Comparison of ENCODE assay signal across 19 cellular contexts in genomic region chr3:71254251-71254650, GRCh38.
DNase-seq lines count a peak whose midpoint lies in the region; ATAC-seq and TF ChIP-seq lines count a peak whose summit lies in the region.
"Had no signal": no experiment of that assay in that cellular context is flagged by ENCODE, and none has a peak within 500 bp of the region (broad histone marks: within the 10 kb centered on the region; RNA-seq: fewer than 3 reads in every experiment).

No MANE protein-coding gene starts in this region.

- no peak overlapping the region for H3K4me3 Mint-ChIP-seq in stimulated activated naive CD8-positive, alpha-beta T cell treated with anti-CD3 and anti-CD28 coated beads, Interleukin-15, Interleukin-2, amounts not matched to agents 100 ng/mL and 50 ng/mL, for 24 hours
- no peak overlapping the region for H3K4me3 Mint-ChIP-seq in stimulated activated naive CD8-positive, alpha-beta T cell treated with anti-CD3 and anti-CD28 coated beads, Interleukin-15, amount 100 ng/mL, for 72 hours
- H3K4me3 Mint-ChIP-seq: activated T-cell treated with anti-CD3 and anti-CD28 coated beads, Interleukin-2, amount 50 U/mL, for 72 hours; IgD-negative memory B cell; neural crest cell; T-helper 1 cell treated with Interleukin-12 subunit alpha and Interleukin-12 subunit beta and Interleukin-4 antibody, amounts not matched to agents 30 μg/mL and 1 μg/mL, for 36 hours had no signal

- H3K4me3 ChIP-seq in cardiac muscle cell (no peak overlapping the region), muscle layer of duodenum (ENCODE audit: low read depth in 1 of 2, low read length in 2 of 2) (no peak overlapping the region), upper lobe of right lung (no peak overlapping the region)
- H3K4me3 ChIP-seq: gastrocnemius medialis, suprapubic skin had no signal

- no peak for TF ChIP-seq CTCF in cardiac muscle cell (IDR thresholded peaks at IDR 0.05; ENCODE audit: low read depth, low read length)
- TF ChIP-seq CTCF in upper lobe of right lung (IDR thresholded peaks at IDR 0.05), result no peak

- H3K27ac Mint-ChIP-seq in stimulated activated naive CD8-positive, alpha-beta T cell treated with anti-CD3 and anti-CD28 coated beads, Interleukin-15, Interleukin-2, amounts not matched to agents 100 ng/mL and 50 ng/mL, for 24 hours, result peak overlapping the region; percentile 56
- H3K27ac Mint-ChIP-seq in stimulated activated naive CD8-positive, alpha-beta T cell treated with anti-CD3 and anti-CD28 coated beads, Interleukin-15, amount 100 ng/mL, for 72 hours, result peak overlapping the region in 1 of 2 donors; percentile 31
- H3K27ac Mint-ChIP-seq: activated T-cell treated with anti-CD3 and anti-CD28 coated beads, Interleukin-2, amount 50 U/mL, for 72 hours; IgD-negative memory B cell; T-helper 1 cell treated with Interleukin-12 subunit alpha and Interleukin-12 subunit beta and Interleukin-4 antibody, amounts not matched to agents 30 μg/mL and 1 μg/mL, for 36 hours had no signal

- H3K9me3 ChIP-seq in cardiac muscle cell (ENCODE audit: low read depth), result no peaks in the 10 kb centered on the region
- H3K9me3 ChIP-seq in muscle layer of duodenum (ENCODE audit: control insufficient read depth in 1 of 2, low read length in 2 of 2), result no peaks in the 10 kb centered on the region
- no peaks in the 10 kb centered on the region for H3K9me3 ChIP-seq in upper lobe of right lung
- H3K9me3 ChIP-seq: gastrocnemius medialis, suprapubic skin had no signal

- peaks cover 91% of the 10 kb centered on the region for H3K4me1 Mint-ChIP-seq in stimulated activated naive CD8-positive, alpha-beta T cell treated with anti-CD3 and anti-CD28 coated beads, Interleukin-15, Interleukin-2, amounts not matched to agents 100 ng/mL and 50 ng/mL, for 24 hours (ENCODE audit: low read depth)
- H3K4me1 Mint-ChIP-seq in stimulated activated naive CD8-positive, alpha-beta T cell treated with anti-CD3 and anti-CD28 coated beads, Interleukin-15, amount 100 ng/mL, for 72 hours, result peaks cover 86% of the 10 kb centered on the region

- no peaks in the 10 kb centered on the region for H3K27me3 ChIP-seq in cardiac muscle cell
- H3K27me3 ChIP-seq in muscle layer of duodenum (ENCODE audit: low read depth, low read length), result no peaks in the 10 kb centered on the region
- no peaks in the 10 kb centered on the region for H3K27me3 ChIP-seq in upper lobe of right lung
- H3K27me3 ChIP-seq: gastrocnemius medialis, suprapubic skin had no signal

- peak overlapping the region; percentile 9 for H3K27ac ChIP-seq in cardiac muscle cell
- H3K27ac ChIP-seq in muscle layer of duodenum (ENCODE audit: low read length), result peak overlapping the region; percentile 53
- peak overlapping the region; percentile 44 for H3K27ac ChIP-seq in upper lobe of right lung
- H3K27ac ChIP-seq: gastrocnemius medialis, suprapubic skin had no signal

- ATAC-seq in stimulated activated naive CD8-positive, alpha-beta T cell treated with anti-CD3 and anti-CD28 coated beads, Interleukin-15, amount 100 ng/mL, for 72 hours, result no peak
- ATAC-seq in upper lobe of right lung, result peak; percentile 42
- ATAC-seq: activated T-cell treated with anti-CD3 and anti-CD28 coated beads, Interleukin-2, amount 50 U/mL, for 72 hours; gastrocnemius medialis had no signal

- H3K36me3 Mint-ChIP-seq in stimulated activated naive CD8-positive, alpha-beta T cell treated with anti-CD3 and anti-CD28 coated beads, Interleukin-15, Interleukin-2, amounts not matched to agents 100 ng/mL and 50 ng/mL, for 24 hours (ENCODE audit: low read depth), result peaks cover 33% of the 10 kb centered on the region
- H3K36me3 Mint-ChIP-seq: IgD-negative memory B cell had no signal

- DNase-seq in stimulated activated naive CD8-positive, alpha-beta T cell treated with anti-CD3 and anti-CD28 coated beads, Interleukin-15, amount 100 ng/mL, for 72 hours, result no peak
- DNase-seq in cardiac muscle cell (ENCODE audit: low read depth in 1 of 2, low spot score in 1 of 2) (peak in 1 of 2 donors; percentile 41), upper lobe of right lung (no peak), NCI-H2196 (lab: John Stamatoyannopoulos, UW; ENCODE audit: unreplicated experiment) (no peak), DMS153 treated with DMSO at 0.1 percent for 48 hours (lab: John Stamatoyannopoulos, UW; ENCODE audit: unreplicated experiment) (no peak)
- DNase-seq in activated CD4-positive, alpha-beta T cell treated with anti-CD3 and anti-CD28 coated beads, Interleukin-2, amount 50 U/mL, for 1 hour, result no peak
- DNase-seq: activated T-cell treated with anti-CD3 and anti-CD28 coated beads, Interleukin-2, amount 50 U/mL, for 72 hours; DMS153; effector memory CD4-positive, alpha-beta T cell; gastrocnemius medialis; H7; NCI-H1105 treated with DMSO at 0.1 percent for 48 hours; NCI-H446 had no signal

- no peaks in the 10 kb centered on the region for H3K27me3 Mint-ChIP-seq in stimulated activated naive CD8-positive, alpha-beta T cell treated with anti-CD3 and anti-CD28 coated beads, Interleukin-15, Interleukin-2, amounts not matched to agents 100 ng/mL and 50 ng/mL, for 24 hours
- no peaks in the 10 kb centered on the region for H3K27me3 Mint-ChIP-seq in stimulated activated naive CD8-positive, alpha-beta T cell treated with anti-CD3 and anti-CD28 coated beads, Interleukin-15, amount 100 ng/mL, for 72 hours
- H3K27me3 Mint-ChIP-seq: IgD-negative memory B cell had no signal

- no peaks in the 10 kb centered on the region for H3K9me3 Mint-ChIP-seq in stimulated activated naive CD8-positive, alpha-beta T cell treated with anti-CD3 and anti-CD28 coated beads, Interleukin-15, Interleukin-2, amounts not matched to agents 100 ng/mL and 50 ng/mL, for 24 hours
- no peaks in the 10 kb centered on the region for H3K9me3 Mint-ChIP-seq in stimulated activated naive CD8-positive, alpha-beta T cell treated with anti-CD3 and anti-CD28 coated beads, Interleukin-15, amount 100 ng/mL, for 72 hours
- H3K9me3 Mint-ChIP-seq: activated T-cell treated with anti-CD3 and anti-CD28 coated beads, Interleukin-2, amount 50 U/mL, for 72 hours; IgD-negative memory B cell; neural crest cell; T-helper 1 cell treated with Interleukin-12 subunit alpha and Interleukin-12 subunit beta and Interleukin-4 antibody, amounts not matched to agents 30 μg/mL and 1 μg/mL, for 36 hours had no signal

- H3K4me1 ChIP-seq in cardiac muscle cell (ENCODE audit: low read depth), result peaks cover 8% of the 10 kb centered on the region
- H3K4me1 ChIP-seq in muscle layer of duodenum (ENCODE audit: control insufficient read depth in 1 of 2, insufficient read depth in 2 of 2, low read length in 2 of 2), result peaks cover 5 to 7% of the 10 kb centered on the region in 2 donors
- H3K4me1 ChIP-seq in upper lobe of right lung, result peaks cover 17% of the 10 kb centered on the region

- H3K36me3 ChIP-seq in cardiac muscle cell (no peaks in the 10 kb centered on the region), muscle layer of duodenum (ENCODE audit: control insufficient read depth in 1 of 2, insufficient read depth in 2 of 2, low read length in 2 of 2) (no peaks in the 10 kb centered on the region), upper lobe of right lung (no peaks in the 10 kb centered on the region)
- H3K36me3 ChIP-seq: gastrocnemius medialis, suprapubic skin had no signal

- intact Hi-C loops in upper lobe of right lung (cut with DNase I), result no loop called here
